In genomic region chr9:110922145-110922544, GRCh38 we compare ENCODE assay signal across 18 cellular contexts.
DNase-seq lines count a peak whose midpoint lies in the region; ATAC-seq and TF ChIP-seq lines count a peak whose summit lies in the region.
"Had no signal": no experiment of that assay in that cellular context is flagged by ENCODE, and none has a peak within 500 bp of the region (broad histone marks: within the 10 kb centered on the region; RNA-seq: fewer than 3 reads in every experiment).

No MANE protein-coding gene starts in this region.

- H3K79me1 ChIP-seq in IMR-90 (ENCODE audit: low read depth in 1 of 2, low read length in 2 of 2), result peaks cover 32 to 75% of the 10 kb centered on the region in 2 experiments
- no peaks in the 10 kb centered on the region for H3K79me1 ChIP-seq in mesendoderm (ENCODE audit: low read length)

- no peak for TF ChIP-seq POLR2A in IMR-90 (IDR thresholded peaks at IDR 0.05; ENCODE audit: low read depth, low read length)

- no peak overlapping the region for H2AFZ ChIP-seq in IMR-90 (replicated peaks; ENCODE audit: low read length, poor library complexity)

- no peaks in the 10 kb centered on the region for H3K9me3 ChIP-seq in IMR-90 (ENCODE audit: control insufficient read depth, insufficient read depth, low read length)

- ATAC-seq in IMR-90 (ENCODE audit: low read depth), result no peak

- H4K8ac ChIP-seq in IMR-90 (ENCODE audit: low read depth in 2 of 2, low read length in 2 of 2) (peak overlapping the region; percentile 80 to 95; a peak in 3 of 4 replicates), mesendoderm (ENCODE audit: low read depth, low read length) (no peak overlapping the region)

- peak overlapping the region; percentile 82 for H2BK120ac ChIP-seq in IMR-90 (ENCODE audit: low read depth, low read length)
- H2BK120ac ChIP-seq in mesendoderm (ENCODE audit: low read depth, low read length), result no peak overlapping the region

- no peak overlapping the region for H3K9ac ChIP-seq in IMR-90 (ENCODE audit: low read depth, low read length)
- H3K9ac ChIP-seq in mesendoderm (ENCODE audit: low read length), result no peak overlapping the region
- H3K9ac ChIP-seq: BLaER1 treated with 17β-estradiol and CSF1 and Interleukin-3, amounts not matched to agents 10 nM and 100 nM; KMS-11 had no signal

- peaks cover 34% of the 10 kb centered on the region; the same call in 1 of the 2 replicates for H4K20me1 ChIP-seq in IMR-90 (ENCODE audit: insufficient read depth, low read length)
- H4K20me1 ChIP-seq: BLaER1 treated with 17β-estradiol and CSF1 and Interleukin-3, amounts not matched to agents 10 nM and 100 nM had no signal

- H3K36me3 Mint-ChIP-seq in osteocyte (ENCODE audit: unreplicated experiment), result peaks cover 12% of the 10 kb centered on the region

- peaks cover 84% of the 10 kb centered on the region for H3K4me1 Mint-ChIP-seq in osteocyte (ENCODE audit: unreplicated experiment)
- H3K4me1 Mint-ChIP-seq: H9 had no signal

- H3K27ac Mint-ChIP-seq in osteocyte (ENCODE audit: unreplicated experiment), result peak overlapping the region; percentile 95
- H3K27ac Mint-ChIP-seq: H9; T-helper 1 cell treated with Interleukin-12 subunit alpha and Interleukin-12 subunit beta and Interleukin-4 antibody, amounts not matched to agents 30 μg/mL and 1 μg/mL, for 36 hours had no signal

- TF ChIP-seq RAD21 in IMR-90 (IDR thresholded peaks at IDR 0.05; ENCODE audit: low read length), result no peak

- peak overlapping the region; percentile 86 for H3K14ac ChIP-seq in IMR-90 (replicated peaks; ENCODE audit: low read depth, low read length)

- H3K23ac ChIP-seq in IMR-90 (ENCODE audit: low read depth, low read length) (peak overlapping the region; percentile 28; the same call in 1 of the 2 replicates), mesendoderm (ENCODE audit: low read length) (no peak overlapping the region)

- H3K4me3 ChIP-seq in IMR-90 (ENCODE audit: insufficient read depth, low read depth, low read length) (no peak overlapping the region), choroid plexus epithelial cell (ENCODE audit: low read depth, low read length) (no peak overlapping the region), mesendoderm (ENCODE audit: low read length) (no peak overlapping the region)
- H3K4me3 ChIP-seq: BLaER1 treated with 17β-estradiol and CSF1 and Interleukin-3, amounts not matched to agents 10 nM and 100 nM had no signal

- H2BK20ac ChIP-seq in IMR-90 (ENCODE audit: low read depth, low read length), result peak overlapping the region; percentile 45; the same call in 1 of the 2 replicates

- H3K27me3 ChIP-seq in IMR-90 (ENCODE audit: control insufficient read depth, insufficient read depth, low read length) (no peaks in the 10 kb centered on the region), mesendoderm (ENCODE audit: insufficient read depth, low read length, poor library complexity) (no peaks in the 10 kb centered on the region)
- H3K27me3 ChIP-seq: BLaER1 treated with 17β-estradiol and CSF1 and Interleukin-3, amounts not matched to agents 10 nM and 100 nM had no signal

- H3K4me1 ChIP-seq in IMR-90 (ENCODE audit: control insufficient read depth, insufficient read depth, low read length) (peaks cover 31% of the 10 kb centered on the region), mesendoderm (ENCODE audit: control insufficient read depth, low read depth, low read length) (no peaks in the 10 kb centered on the region)

- H3K56ac ChIP-seq in IMR-90 (ENCODE audit: extremely low read depth, insufficient read depth, low read length), result no peak overlapping the region
- H3K56ac ChIP-seq in mesendoderm (ENCODE audit: low read length), result no peak overlapping the region

- H2AK5ac ChIP-seq in IMR-90 (ENCODE audit: low read depth, low read length), result no peak overlapping the region
- no peak overlapping the region for H2AK5ac ChIP-seq in mesendoderm (ENCODE audit: low read length)

- no peaks in the 10 kb centered on the region for H3K27me3 Mint-ChIP-seq in osteocyte (ENCODE audit: unreplicated experiment)

- H2AK9ac ChIP-seq in IMR-90 (replicated peaks; ENCODE audit: low read depth, low read length, poor library complexity), result no peak overlapping the region

- in situ Hi-C loops in IMR-90 (cut with MboI; ENCODE audit: low sequenced_read_pairs), result loop anchor here (25.0 kb wide), 1 partner anchor 285 kb away; no protein-coding TSS in a partner anchor

- H3K9me3 Mint-ChIP-seq in osteocyte (ENCODE audit: unreplicated experiment), result peaks cover 3% of the 10 kb centered on the region
- H3K9me3 Mint-ChIP-seq: H9; T-helper 1 cell treated with Interleukin-12 subunit alpha and Interleukin-12 subunit beta and Interleukin-4 antibody, amounts not matched to agents 30 μg/mL and 1 μg/mL, for 36 hours had no signal

- H4K91ac ChIP-seq in IMR-90 (ENCODE audit: insufficient read depth, low read depth, low read length), result peak overlapping the region; percentile 89

- intact Hi-C loops in IMR-90 (cut with micrococcal nuclease), result no loop called here

- H2BK5ac ChIP-seq in IMR-90 (ENCODE audit: low read depth, low read length, poor library complexity, severe bottlenecking), result peak overlapping the region; percentile 100
- no peak overlapping the region for H2BK5ac ChIP-seq in mesendoderm (ENCODE audit: low read length)

- H3K4ac ChIP-seq in IMR-90 (ENCODE audit: low read depth, low read length), result peak overlapping the region; percentile 82
- H3K4ac ChIP-seq in mesendoderm (ENCODE audit: low read depth, low read length), result no peak overlapping the region

- DNase-seq in EL, result peak; percentile 69
- peak; percentile 57 for DNase-seq in IMR-90
- DNase-seq in choroid plexus epithelial cell (ENCODE audit: low read depth), result peak; percentile 55
- DNase-seq in osteocyte (ENCODE audit: extremely low spot score, unreplicated experiment), result no peak
- DNase-seq in mesendoderm, result no peak
- no peak for DNase-seq in activated T-cell treated with anti-CD3 and anti-CD28 coated beads, Interleukin-2, amount 50 U/mL, for 48 hours
- no peak for DNase-seq in stimulated activated CD4-positive, alpha-beta T cell treated with anti-CD3 and anti-CD28 coated beads, Interleukin-4, amount 100 ng/mL, for 4 hours
- DNase-seq: DMS 273 treated with DMSO at 0.1 percent for 48 hours; H9; NCI-H1417; NCI-H2081; NCI-H226; NCI-H526 treated with DMSO at 0.1 percent for 48 hours; NK-92 treated with Interleukin-12 subunit alpha and Interleukin-12 subunit beta, amount 100 ng/mL, for 24 hours; OCI-M1 had no signal

- 0 out of 3 replicates have a peak overlapping the region, but pooled peaks have one; percentile 84 for H2BK15ac ChIP-seq in IMR-90 (ENCODE audit: low read depth, low read length)
- H2BK15ac ChIP-seq in mesendoderm (replicated peaks; ENCODE audit: low read depth), result no peak overlapping the region

- POLR2A ChIA-PET in IMR-90 (lab: Charles Lee; ENCODE audit: unreplicated experiment), result no interaction called here

- CTCF ChIA-PET in IMR-90 (lab: Yijun Ruan, JAX), result no interaction called here

- peak overlapping the region; percentile 44; the same call in 1 of the 2 replicates for H3K4me2 ChIP-seq in IMR-90 (ENCODE audit: low read depth, low read length)
- no peak overlapping the region for H3K4me2 ChIP-seq in mesendoderm (ENCODE audit: low read length)
- H3K4me2 ChIP-seq: BLaER1 treated with 17β-estradiol and CSF1 and Interleukin-3, amounts not matched to agents 10 nM and 100 nM; KMS-11 had no signal

- H3K36me3 ChIP-seq in IMR-90 (ENCODE audit: control insufficient read depth, insufficient read depth, low read length) (peaks cover 20% of the 10 kb centered on the region), mesendoderm (ENCODE audit: control insufficient read depth, insufficient read depth, low read length) (no peaks in the 10 kb centered on the region)
- H3K36me3 ChIP-seq: BLaER1 treated with 17β-estradiol and CSF1 and Interleukin-3, amounts not matched to agents 10 nM and 100 nM had no signal

- H4K5ac ChIP-seq in IMR-90 (ENCODE audit: low read depth, low read length) (peak overlapping the region; percentile 24; the same call in 1 of the 2 replicates), mesendoderm (ENCODE audit: low read length) (no peak overlapping the region)

- H3K18ac ChIP-seq in IMR-90 (ENCODE audit: low read depth, low read length), result peak overlapping the region; percentile 24; the same call in 1 of the 2 replicates
- H3K18ac ChIP-seq in mesendoderm (ENCODE audit: low read length), result no peak overlapping the region

- WGBS in IMR-90 (ENCODE audit: extremely low coverage in 2 of 2, insufficient read length in 1 of 2), 2 experiments, result no CpG with 5 or more reads among the region's 3 CpGs
- no CpG with 5 or more reads among the region's 3 CpGs for WGBS in mesendoderm (ENCODE audit: extremely low coverage, insufficient coverage, low lambda C conversion rate)

- peak overlapping the region; percentile 16 for H3K4me3 Mint-ChIP-seq in osteocyte (ENCODE audit: unreplicated experiment)
- H3K4me3 Mint-ChIP-seq: H9; T-helper 1 cell treated with Interleukin-12 subunit alpha and Interleukin-12 subunit beta and Interleukin-4 antibody, amounts not matched to agents 30 μg/mL and 1 μg/mL, for 36 hours had no signal

- dilution Hi-C loops in IMR-90 (cut with HindIII; ENCODE audit: low sequenced_read_pairs, unreplicated experiment), result no loop called here

- BruUV-seq in IMR-90 (replicated peaks; lab: Mats Ljungman, UMichigan), result no TSS peak

- H3K79me2 ChIP-seq in mesendoderm (ENCODE audit: control insufficient read depth, insufficient read depth, low read length), result no peaks in the 10 kb centered on the region

- TF ChIP-seq CTCF in IMR-90 (conservative IDR thresholded peaks at IDR 0.05; ENCODE audit: low read depth, low read length), result no peak
- no peak for TF ChIP-seq CTCF in choroid plexus epithelial cell (conservative IDR thresholded peaks at IDR 0.05; ENCODE audit: low read depth, low read length)
- no peak for TF ChIP-seq CTCF in osteocyte (IDR thresholded peaks at IDR 0.05)

- peaks cover 23% of the 10 kb centered on the region for H3K9me1 ChIP-seq in IMR-90 (ENCODE audit: insufficient read depth, low read length)

- peak overlapping the region; percentile 78; the same call in 1 of the 2 replicates for H3K27ac ChIP-seq in IMR-90 (ENCODE audit: insufficient read depth, low read length)
- H3K27ac ChIP-seq in mesendoderm (ENCODE audit: low read depth, low read length), result no peak overlapping the region
- H3K27ac ChIP-seq: BLaER1 treated with 17β-estradiol and CSF1 and Interleukin-3, amounts not matched to agents 10 nM and 100 nM; KMS-11 had no signal

TF ChIP-seq in IMR-90, 13 proteins besides CTCF, POLR2A, EP300 and RAD21 (continues in another document):
- no peak for TF ChIP-seq SMC3 (IDR thresholded peaks at IDR 0.05; ENCODE audit: low read depth, low read length)
- TF ChIP-seq MAFK (IDR thresholded peaks at IDR 0.05; ENCODE audit: low read depth, low read length), result no peak
- no peak for TF ChIP-seq ELK1 (IDR thresholded peaks at IDR 0.05; ENCODE audit: borderline replicate concordance, low read depth, low read length)

Comparison
In these comparisons a context has a peak if more than half of its experiments do, and no peak if none do; other contexts are left out.
1. DNase-seq: peak in EL (single experiment), IMR-90 (single experiment) and choroid plexus epithelial cell (single experiment); none in osteocyte (single experiment), mesendoderm (single experiment), activated T-cell treated with anti-CD3 and anti-CD28 coated beads, Interleukin-2, amount 50 U/mL, for 48 hours (0 of 2) and stimulated activated CD4-positive, alpha-beta T cell treated with anti-CD3 and anti-CD28 coated beads, Interleukin-4, amount 100 ng/mL, for 4 hours (0 of 2).